ENCODE assay signal across 8 cellular contexts in the genomic region with DNA sequence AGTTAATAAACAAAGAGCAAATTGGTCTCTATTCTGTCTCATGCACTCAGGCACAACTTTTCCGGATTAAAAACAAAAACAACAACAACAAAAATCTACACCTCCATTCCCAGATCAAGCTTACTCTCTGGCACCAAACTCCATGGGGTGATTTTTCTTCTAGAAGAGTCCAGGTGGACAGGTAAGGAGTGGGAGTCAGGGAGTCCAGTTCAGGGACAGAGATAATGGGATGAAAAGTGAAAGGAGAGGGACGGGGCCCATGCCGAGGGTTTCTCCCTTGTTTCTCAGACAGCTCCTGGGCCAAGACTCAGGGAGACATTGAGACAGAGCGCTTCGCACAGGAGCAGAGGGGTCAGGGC. TPM values are rescaled to one million over a fixed set of nuclear protein-coding genes. Genes with fewer than 3 reads are reported as not detected.
A peak's percentile ranks its signal among the peaks of the same experiment; 100 is the strongest.
DNase-seq lines count a peak whose midpoint lies in the region; ATAC-seq and TF ChIP-seq lines count a peak whose summit lies in the region.

No MANE protein-coding gene starts in this region.

- H3K9me3 Mint-ChIP-seq in naive B cell, result no peaks in the 10 kb centered on the region

- peak overlapping the region; percentile 84 to 97 for H3K27ac ChIP-seq in coronary artery

- peaks cover 23 to 25% of the 10 kb centered on the region in 2 donors for H3K36me3 Mint-ChIP-seq in naive B cell

- H3K27ac Mint-ChIP-seq in naive B cell, result peak overlapping the region; percentile 100

- peaks cover 48 to 66% (median 65%) of the 10 kb centered on the region in 3 donors for H3K4me1 Mint-ChIP-seq in naive B cell

- no peaks in the 10 kb centered on the region for H3K27me3 Mint-ChIP-seq in naive B cell

- H3K4me3 Mint-ChIP-seq in naive B cell, result peak overlapping the region; percentile 88 to 99 (median 98)

- no peak for ATAC-seq in naive B cell (ENCODE audit: low read depth in 2 of 2)

- no peak for DNase-seq in AG09309 (ENCODE audit: low read depth)
- no peak for DNase-seq in Jurkat, Clone E6-1 (ENCODE audit: low read depth, low spot score)
- no peak for DNase-seq in coronary artery (ENCODE audit: low spot score)
- no peak for DNase-seq in naive B cell
- no peak for DNase-seq in stimulated activated CD8-positive, alpha-beta memory T cell treated with anti-CD3 and anti-CD28 coated beads, Interleukin-4, amount 100 ng/mL, for 48 hours
- DNase-seq in HEK293T (ENCODE audit: extremely low spot score), result no peak
- DNase-seq in NCI-H1694 treated with DMSO at 0.1 percent for 48 hours (lab: John Stamatoyannopoulos, UW), result no peak
- DNase-seq in activated CD4-positive, alpha-beta T cell treated with anti-CD3 and anti-CD28 coated beads for 4 hours, result no peak

- TF ChIP-seq CTCF in AG09309 (IDR thresholded peaks at IDR 0.05; ENCODE audit: control insufficient read depth, insufficient read depth, low read depth, low read length, missing control alignments) (no peak), coronary artery (IDR thresholded peaks at IDR 0.05) (no peak)

- H3K4me3 ChIP-seq in AG09309 (ENCODE audit: control insufficient read depth, low read depth, low read length) (peak overlapping the region; percentile 71), coronary artery (peak overlapping the region; percentile 88)
- peak overlapping the region; percentile 75 for H3K4me3 ChIP-seq in Jurkat, Clone E6-1 (ENCODE audit: low read length)

- CTCF ChIA-PET in HEK293T (lab: Yijun Ruan, JAX), result no interaction called here

- POLR2A ChIA-PET in HEK293T (lab: Yijun Ruan, JAX), result no interaction called here

TF ChIP-seq in HEK293T, 16 proteins besides CTCF, POLR2A, EP300 and RAD21:
- no peak; the same call in 1 of the 2 replicates for TF ChIP-seq L3MBTL2 (conservative IDR thresholded peaks at IDR 0.05)
- TF ChIP-seq SP1 (IDR thresholded peaks at IDR 0.05), result no peak
- TF ChIP-seq FOXK2 (IDR thresholded peaks at IDR 0.05), result no peak
- no peak for TF ChIP-seq CTBP1 (IDR thresholded peaks at IDR 0.05; ENCODE audit: borderline replicate concordance)
- no peak for TF ChIP-seq FOXA1 (IDR thresholded peaks at IDR 0.05)
- no peak for TF ChIP-seq ELF4 (IDR thresholded peaks at IDR 0.05)
- TF ChIP-seq, protein P1, sequence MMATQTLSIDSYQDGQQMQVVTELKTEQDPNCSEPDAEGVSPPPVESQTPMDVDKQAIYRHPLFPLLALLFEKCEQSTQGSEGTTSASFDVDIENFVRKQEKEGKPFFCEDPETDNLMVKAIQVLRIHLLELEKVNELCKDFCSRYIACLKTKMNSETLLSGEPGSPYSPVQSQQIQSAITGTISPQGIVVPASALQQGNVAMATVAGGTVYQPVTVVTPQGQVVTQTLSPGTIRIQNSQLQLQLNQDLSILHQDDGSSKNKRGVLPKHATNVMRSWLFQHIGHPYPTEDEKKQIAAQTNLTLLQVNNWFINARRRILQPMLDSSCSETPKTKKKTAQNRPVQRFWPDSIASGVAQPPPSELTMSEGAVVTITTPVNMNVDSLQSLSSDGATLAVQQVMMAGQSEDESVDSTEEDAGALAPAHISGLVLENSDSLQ (IDR thresholded peaks at IDR 0.05), result no peak
- no peak for TF ChIP-seq ARNT (IDR thresholded peaks at IDR 0.05)
- no peak for TF ChIP-seq HDGF (IDR thresholded peaks at IDR 0.05; ENCODE audit: borderline replicate concordance)

RNA-seq across cellular contexts. Expression of a gene that starts 0.4 kb away (rescaled TPM):
- polyA plus RNA-seq in Jurkat, Clone E6-1 (2012; ENCODE audit: insufficient read depth, insufficient read length), result 356 TPM
- polyA plus RNA-seq in naive B cell (ENCODE audit: low read depth in 6 of 6), result 1,000 to 10,000 TPM; 1,115 to 2,161 (median 1,804) TPM
